Comparison of ENCODE assay signal across 2 cellular contexts in genomic region chr2:62055724-62056336, GRCh38.
TF ChIP-seq lines count a peak whose summit lies in the region.

No MANE protein-coding gene starts in this region.

TF ChIP-seq in A549, 52 proteins besides CTCF, POLR2A, EP300 and RAD21 (continued from another document):
- TF ChIP-seq CHD4 (IDR thresholded peaks at IDR 0.05; ENCODE audit: borderline replicate concordance) (no peak), MYC (IDR thresholded peaks at IDR 0.05; ENCODE audit: borderline replicate concordance, low read length) (no peak), MAFK (IDR thresholded peaks at IDR 0.05; ENCODE audit: partially characterized antibody) (no peak), HOXA7 (CRISPR knock-in tag; IDR thresholded peaks at IDR 0.05) (no peak), SMC3 (IDR thresholded peaks at IDR 0.05) (no peak)

TF ChIP-seq in GM12878, 131 proteins besides CTCF, POLR2A, EP300 and RAD21 (continued from another document):
- no peak for TF ChIP-seq ZBTB4 (CRISPR knock-in tag; IDR thresholded peaks at IDR 0.05)
- TF ChIP-seq TCF7 (IDR thresholded peaks at IDR 0.05; ENCODE audit: borderline replicate concordance): no peak
